8 cellular contexts compared by ENCODE assay signal in the genomic region with DNA sequence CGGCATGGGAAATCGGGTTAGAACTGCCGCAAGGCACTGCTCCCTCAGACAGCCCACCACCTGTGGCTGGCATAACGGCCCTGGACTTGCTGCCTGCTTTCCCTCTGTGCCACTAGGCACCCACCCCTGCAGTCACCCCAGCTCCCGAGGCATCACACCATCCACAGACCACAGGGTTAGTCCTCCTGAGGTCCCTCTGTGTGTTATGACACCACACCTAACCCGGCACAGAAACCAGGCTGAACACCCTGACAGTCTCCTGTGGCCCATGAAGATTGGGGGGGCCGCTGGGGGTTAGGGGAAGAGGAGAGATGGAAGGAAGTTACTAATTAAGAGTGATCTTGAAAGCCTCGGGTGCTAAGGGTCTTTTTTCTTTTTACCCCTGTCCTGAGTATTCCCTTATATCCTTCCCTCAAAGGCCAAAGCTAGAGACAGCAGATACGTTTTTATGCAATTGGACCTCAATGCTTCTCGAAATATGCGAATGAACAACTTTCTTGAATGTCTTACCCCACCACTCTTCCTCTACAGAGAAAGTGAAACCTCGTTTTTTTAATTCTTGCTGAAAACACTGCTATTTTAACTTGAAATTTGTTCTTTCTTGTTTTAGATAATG. TPM values are rescaled to one million over a fixed set of nuclear protein-coding genes. Genes with fewer than 3 reads are reported as not detected.
DNase-seq lines count a peak whose midpoint lies in the region; ATAC-seq and TF ChIP-seq lines count a peak whose summit lies in the region.

No MANE protein-coding gene starts in this region.

- peak; percentile 52 for DNase-seq in RPMI8226
- DNase-seq in activated naive CD8-positive, alpha-beta T cell treated with anti-CD3 and anti-CD28 coated beads, Interleukin-2, amount 50 U/mL, for 24 hours, result peak; percentile 74
- no peak for DNase-seq in omental fat pad (ENCODE audit: low spot score)
- DNase-seq in PC-9, result no peak
- no peak for DNase-seq in progenitor cell of endocrine pancreas (ENCODE audit: low spot score, unreplicated experiment)
- no peak for DNase-seq in putamen (ENCODE audit: low spot score)

- CTCF ChIA-PET in PC-9 (lab: Charles Lee), result no interaction called here

- intact Hi-C loops in PC-9 (cut with micrococcal nuclease; ENCODE audit: unreplicated experiment), result no loop called here

- peak overlapping the region; percentile 83 for H3K4me3 Mint-ChIP-seq in activated naive CD8-positive, alpha-beta T cell treated with anti-CD3 and anti-CD28 coated beads, Interleukin-2, amount 50 U/mL, for 24 hours
- H3K4me3 Mint-ChIP-seq in progenitor cell of endocrine pancreas (ENCODE audit: low read depth), result no peak overlapping the region

- TF ChIP-seq CTCF in omental fat pad (IDR thresholded peaks at IDR 0.05) (no peak), PC-9 (conservative IDR thresholded peaks at IDR 0.05) (no peak), progenitor cell of endocrine pancreas (IDR thresholded peaks at IDR 0.05; ENCODE audit: unreplicated experiment) (no peak)

- peak overlapping the region; percentile 96 for H3K27ac Mint-ChIP-seq in activated naive CD8-positive, alpha-beta T cell treated with anti-CD3 and anti-CD28 coated beads, Interleukin-2, amount 50 U/mL, for 24 hours
- no peak overlapping the region for H3K27ac Mint-ChIP-seq in progenitor cell of endocrine pancreas

- H3K9me2 ChIP-seq in PC-9 (ENCODE audit: insufficient read depth), result no peaks in the 10 kb centered on the region

- peak; percentile 65 for ATAC-seq in GM19463 (IDR thresholded peaks at IDR 0.05; ENCODE audit: unreplicated experiment)
- ATAC-seq in activated naive CD8-positive, alpha-beta T cell treated with anti-CD3 and anti-CD28 coated beads, Interleukin-2, amount 50 U/mL, for 24 hours, result peak; percentile 85
- ATAC-seq in omental fat pad (ENCODE audit: low FRiP score), result peak; percentile 28
- no peak for ATAC-seq in HG03571 (IDR thresholded peaks at IDR 0.05; ENCODE audit: unreplicated experiment)

- BruUV-seq in PC-9 (replicated peaks; lab: Mats Ljungman, UMichigan), result no TSS peak

- no peaks in the 10 kb centered on the region for H4K20me1 ChIP-seq in PC-9 (ENCODE audit: insufficient read depth)

- no peaks in the 10 kb centered on the region for H3K36me3 ChIP-seq in PC-9 (ENCODE audit: low read depth)

- H3K9me3 Mint-ChIP-seq in activated naive CD8-positive, alpha-beta T cell treated with anti-CD3 and anti-CD28 coated beads, Interleukin-2, amount 50 U/mL, for 24 hours, result no peaks in the 10 kb centered on the region
- no peaks in the 10 kb centered on the region for H3K9me3 Mint-ChIP-seq in progenitor cell of endocrine pancreas (ENCODE audit: low read depth)

- no peaks in the 10 kb centered on the region for H3K79me2 ChIP-seq in PC-9 (ENCODE audit: low read depth)

- H2AFZ ChIP-seq in PC-9, result no peak overlapping the region

- H3K9me3 ChIP-seq in PC-9 (ENCODE audit: insufficient read depth, low read depth), result no peaks in the 10 kb centered on the region

- H3K4me2 ChIP-seq in PC-9, result no peak overlapping the region

- H3K27me3 ChIP-seq in PC-9 (ENCODE audit: insufficient read depth, low read depth), result no peaks in the 10 kb centered on the region

- H3K36me3 Mint-ChIP-seq in activated naive CD8-positive, alpha-beta T cell treated with anti-CD3 and anti-CD28 coated beads, Interleukin-2, amount 50 U/mL, for 24 hours (ENCODE audit: low read depth), result peaks cover 7% of the 10 kb centered on the region
- no peaks in the 10 kb centered on the region for H3K36me3 Mint-ChIP-seq in progenitor cell of endocrine pancreas (ENCODE audit: insufficient read depth)

- peaks cover 84% of the 10 kb centered on the region for H3K4me1 Mint-ChIP-seq in activated naive CD8-positive, alpha-beta T cell treated with anti-CD3 and anti-CD28 coated beads, Interleukin-2, amount 50 U/mL, for 24 hours
- peaks cover 13% of the 10 kb centered on the region for H3K4me1 Mint-ChIP-seq in progenitor cell of endocrine pancreas (ENCODE audit: low read depth)

- H3K27me3 Mint-ChIP-seq in activated naive CD8-positive, alpha-beta T cell treated with anti-CD3 and anti-CD28 coated beads, Interleukin-2, amount 50 U/mL, for 24 hours, result no peaks in the 10 kb centered on the region
- H3K27me3 Mint-ChIP-seq in progenitor cell of endocrine pancreas, result no peaks in the 10 kb centered on the region

- peaks cover 3% of the 10 kb centered on the region; the same call in 1 of the 2 replicates for H3F3A ChIP-seq in PC-9 (ENCODE audit: insufficient read depth, low read depth)

- no peak overlapping the region for H3K27ac ChIP-seq in PC-9

- H3K4me1 ChIP-seq in PC-9 (replicated peaks; ENCODE audit: insufficient read depth), result no peaks in the 10 kb centered on the region

- POLR2A ChIA-PET in PC-9 (lab: Charles Lee; ENCODE audit: unreplicated experiment), result no interaction called here

- no peak overlapping the region for H3K4me3 ChIP-seq in PC-9

RNA-seq across cellular contexts. Expression of a gene that starts 7.0 kb away (rescaled TPM):
- 100 to 1,000 TPM in 2 of 4 donors, 10 to 100 TPM in 2; 50.0 to 139 (median 83.7) TPM for total RNA-seq in omental fat pad
- 40.3 and 41.0 TPM in 2 replicates for total RNA-seq in PC-9 (2021)
- 30.1 and 33.3 TPM in 2 replicates for total RNA-seq in progenitor cell of endocrine pancreas

Comparison
In these comparisons a context has a peak if more than half of its experiments do, and no peak if none do; other contexts are left out.
1. DNase-seq: peak in RPMI8226 (single experiment) and activated naive CD8-positive, alpha-beta T cell treated with anti-CD3 and anti-CD28 coated beads, Interleukin-2, amount 50 U/mL, for 24 hours (single experiment); none in omental fat pad (single experiment), PC-9 (0 of 2), progenitor cell of endocrine pancreas (single experiment) and putamen (single experiment).